ENCODE assay signal across 34 cellular contexts in genomic region chr15:23075927-23076326, GRCh38.
"Had no signal": no experiment of that assay in that cellular context is flagged by ENCODE, and none has a peak within 500 bp of the region (broad histone marks: within the 10 kb centered on the region; RNA-seq: fewer than 3 reads in every experiment).

No MANE protein-coding gene starts in this region.

- H3K4me3 Mint-ChIP-seq: activated B cell treated with CpG ODN at 0.5 μM for 24 hours; activated CD4-positive, alpha-beta memory T cell treated with anti-CD3 and anti-CD28 coated beads for 36 hours; activated CD4-positive, alpha-beta T cell treated with anti-CD3 and anti-CD28 coated beads, Interleukin-2, amount 10 ng/mL, durations not matched to agents 24 days and 14 days; activated CD8-positive, alpha-beta T cell treated with anti-CD3 and anti-CD28 coated beads for 36 hours; activated naive CD4-positive, alpha-beta T cell treated with anti-CD3 and anti-CD28 coated beads for 36 hours; activated naive CD8-positive, alpha-beta T cell treated with anti-CD3 and anti-CD28 coated beads for 36 hours; activated T-cell treated with anti-CD3 and anti-CD28 coated beads, Interleukin-2, amount 50 U/mL, for 4 hours; activated T-cell treated with anti-CD3 and anti-CD28 coated beads, Interleukin-2, amount 50 U/mL, for 72 hours; activated T-helper 1 cell treated with anti-CD3 and anti-CD28 coated beads, Interleukin-12 subunit alpha, Interleukin-12 subunit beta, Interleukin-2, Interleukin-4 antibody, amounts not matched to agents 30 ng/mL and 10 ng/mL and 1 ng/mL, durations not matched to agents 14 hours and 24 hours and 36 hours; activated T-helper 17 cell treated with anti-CD3 and anti-CD28 coated beads, Interleukin-2, amount 50 U/mL, for 72 hours; T-helper 1 cell treated with Interleukin-12 subunit alpha and Interleukin-12 subunit beta and Interleukin-4 antibody, amounts not matched to agents 30 μg/mL and 1 μg/mL, for 36 hours; T-helper 2 cell treated with Interferon-gamma antibody and Interleukin-4, amounts not matched to agents 5 μg/mL and 100 μg/mL, for 36 hours had no signal

- H3K27ac ChIP-seq: adrenal gland, body of pancreas, brain microvascular endothelial cell, breast epithelium, VCaP had no signal

- H3K4me3 ChIP-seq: adrenal gland, body of pancreas, breast epithelium had no signal

- H3K4me1 ChIP-seq: adrenal gland, body of pancreas, breast epithelium had no signal

- H3K9me3 ChIP-seq: adrenal gland, body of pancreas, breast epithelium had no signal

- ATAC-seq: activated CD8-positive, alpha-beta T cell treated with anti-CD3 and anti-CD28 coated beads for 36 hours; activated naive CD4-positive, alpha-beta T cell treated with anti-CD3 and anti-CD28 coated beads, Interleukin-2, amount 50 U/mL, for 72 hours; activated T-cell treated with anti-CD3 and anti-CD28 coated beads, Interleukin-2, amount 50 U/mL, for 4 hours; activated T-cell treated with anti-CD3 and anti-CD28 coated beads, Interleukin-2, amount 50 U/mL, for 72 hours; activated T-helper 17 cell treated with anti-CD3 and anti-CD28 coated beads, Interleukin-2, amount 50 U/mL, for 72 hours; body of pancreas had no signal

- DNase-seq: activated B cell treated with CpG ODN at 0.5 μM for 24 hours; activated CD4-positive, alpha-beta memory T cell treated with anti-CD3 and anti-CD28 coated beads for 36 hours; activated CD4-positive, alpha-beta T cell treated with anti-CD3 and anti-CD28 coated beads for 4 hours; activated CD4-positive, alpha-beta T cell treated with anti-CD3 and anti-CD28 coated beads, Interleukin-2, amount 10 ng/mL, durations not matched to agents 24 days and 14 days; activated CD4-positive, alpha-beta T cell treated with anti-CD3 and anti-CD28 coated beads, Interleukin-2, amount 50 U/mL, for 1 hour; activated CD4-positive, alpha-beta T cell treated with anti-CD3 and anti-CD28 coated beads, Interleukin-2, amount 50 U/mL, for 4 hours; activated CD4-positive, CD25-positive, alpha-beta regulatory T cell treated with anti-CD3 and anti-CD28 coated beads, Interleukin-2, amount 50 U/mL, for 72 hours; activated CD8-positive, alpha-beta memory T cell treated with anti-CD3 and anti-CD28 coated beads, Interleukin-2, amount 50 U/mL, for 4 hours; activated CD8-positive, alpha-beta T cell treated with anti-CD3 and anti-CD28 coated beads for 36 hours; activated effector memory CD4-positive, alpha-beta T cell treated with anti-CD3 and anti-CD28 coated beads, Interleukin-2, amount 50 U/mL, for 16 hours; activated gamma-delta T cell treated with Interleukin-2 at 50 U/mL for 16 hours; activated naive CD4-positive, alpha-beta T cell; activated naive CD4-positive, alpha-beta T cell treated with anti-CD3 and anti-CD28 coated beads for 36 hours; activated naive CD4-positive, alpha-beta T cell treated with anti-CD3 and anti-CD28 coated beads, Interleukin-2, amount 50 U/mL, for 16 hours; activated naive CD8-positive, alpha-beta T cell treated with anti-CD3 and anti-CD28 coated beads for 36 hours; activated T-cell treated with anti-CD3 and anti-CD28 coated beads for 4 hours; activated T-cell treated with anti-CD3 and anti-CD28 coated beads, Interleukin-2, amount 50 U/mL, for 1 hour; activated T-cell treated with anti-CD3 and anti-CD28 coated beads, Interleukin-2, amount 50 U/mL, for 4 hours; activated T-cell treated with anti-CD3 and anti-CD28 coated beads, Interleukin-2, amount 50 U/mL, for 72 hours; adrenal gland; amniotic stem cell; aorta; body of pancreas; brain microvascular endothelial cell; central memory CD4-positive, alpha-beta T cell; T-helper 2 cell; T-helper 9 cell had no signal

- H3K4me1 Mint-ChIP-seq: activated B cell treated with CpG ODN at 0.5 μM for 24 hours; activated CD4-positive, alpha-beta T cell treated with anti-CD3 and anti-CD28 coated beads, Interleukin-2, amount 10 ng/mL, durations not matched to agents 24 days and 14 days; activated naive CD8-positive, alpha-beta T cell treated with anti-CD3 and anti-CD28 coated beads for 36 hours; activated T-helper 17 cell treated with anti-CD3 and anti-CD28 coated beads, Interleukin-2, amount 50 U/mL, for 72 hours had no signal

- H3K27ac Mint-ChIP-seq: activated B cell treated with CpG ODN at 0.5 μM for 24 hours; activated CD4-positive, alpha-beta memory T cell treated with anti-CD3 and anti-CD28 coated beads for 36 hours; activated CD4-positive, alpha-beta T cell treated with anti-CD3 and anti-CD28 coated beads, Interleukin-2, amount 10 ng/mL, durations not matched to agents 24 days and 14 days; activated CD8-positive, alpha-beta T cell treated with anti-CD3 and anti-CD28 coated beads for 36 hours; activated naive CD4-positive, alpha-beta T cell treated with anti-CD3 and anti-CD28 coated beads for 36 hours; activated naive CD4-positive, alpha-beta T cell treated with anti-CD3 and anti-CD28 coated beads, Interleukin-2, amount 50 U/mL, for 72 hours; activated naive CD8-positive, alpha-beta T cell treated with anti-CD3 and anti-CD28 coated beads for 36 hours; activated T-cell treated with anti-CD3 and anti-CD28 coated beads, Interleukin-2, amount 50 U/mL, for 72 hours; activated T-helper 1 cell treated with anti-CD3 and anti-CD28 coated beads, Interleukin-12 subunit alpha, Interleukin-12 subunit beta, Interleukin-2, Interleukin-4 antibody, amounts not matched to agents 30 ng/mL and 10 ng/mL and 1 ng/mL, durations not matched to agents 14 hours and 24 hours and 36 hours; activated T-helper 17 cell treated with anti-CD3 and anti-CD28 coated beads, Interleukin-2, amount 50 U/mL, for 72 hours; T-helper 1 cell treated with Interleukin-12 subunit alpha and Interleukin-12 subunit beta and Interleukin-4 antibody, amounts not matched to agents 30 μg/mL and 1 μg/mL, for 36 hours; T-helper 2 cell treated with Interferon-gamma antibody and Interleukin-4, amounts not matched to agents 5 μg/mL and 100 μg/mL, for 36 hours had no signal

- H3K27me3 ChIP-seq: adrenal gland, body of pancreas, brain microvascular endothelial cell, breast epithelium had no signal

- H3K9me3 Mint-ChIP-seq: activated B cell treated with CpG ODN at 0.5 μM for 24 hours; activated CD4-positive, alpha-beta memory T cell treated with anti-CD3 and anti-CD28 coated beads for 36 hours; activated CD4-positive, alpha-beta T cell treated with anti-CD3 and anti-CD28 coated beads, Interleukin-2, amount 10 ng/mL, durations not matched to agents 24 days and 14 days; activated CD8-positive, alpha-beta T cell treated with anti-CD3 and anti-CD28 coated beads for 36 hours; activated naive CD4-positive, alpha-beta T cell treated with anti-CD3 and anti-CD28 coated beads for 36 hours; activated naive CD4-positive, alpha-beta T cell treated with anti-CD3 and anti-CD28 coated beads, Interleukin-2, amount 50 U/mL, for 72 hours; activated naive CD8-positive, alpha-beta T cell treated with anti-CD3 and anti-CD28 coated beads for 36 hours; activated T-cell treated with anti-CD3 and anti-CD28 coated beads, Interleukin-2, amount 50 U/mL, for 4 hours; activated T-cell treated with anti-CD3 and anti-CD28 coated beads, Interleukin-2, amount 50 U/mL, for 72 hours; activated T-helper 1 cell treated with anti-CD3 and anti-CD28 coated beads, Interleukin-12 subunit alpha, Interleukin-12 subunit beta, Interleukin-2, Interleukin-4 antibody, amounts not matched to agents 30 ng/mL and 10 ng/mL and 1 ng/mL, durations not matched to agents 14 hours and 24 hours and 36 hours; activated T-helper 17 cell treated with anti-CD3 and anti-CD28 coated beads, Interleukin-2, amount 50 U/mL, for 72 hours; T-helper 1 cell treated with Interleukin-12 subunit alpha and Interleukin-12 subunit beta and Interleukin-4 antibody, amounts not matched to agents 30 μg/mL and 1 μg/mL, for 36 hours; T-helper 2 cell treated with Interferon-gamma antibody and Interleukin-4, amounts not matched to agents 5 μg/mL and 100 μg/mL, for 36 hours had no signal

- H3K36me3 ChIP-seq: adrenal gland, brain microvascular endothelial cell, breast epithelium had no signal

- H3K36me3 Mint-ChIP-seq: activated CD4-positive, alpha-beta memory T cell treated with anti-CD3 and anti-CD28 coated beads for 36 hours; activated naive CD4-positive, alpha-beta T cell treated with anti-CD3 and anti-CD28 coated beads, Interleukin-2, amount 50 U/mL, for 72 hours; activated naive CD8-positive, alpha-beta T cell treated with anti-CD3 and anti-CD28 coated beads for 36 hours had no signal
